In genomic region chr5:34469971-34470370, GRCh38 we compare ENCODE assay signal across 21 cellular contexts.
DNase-seq lines count a peak whose midpoint lies in the region; ATAC-seq and TF ChIP-seq lines count a peak whose summit lies in the region.
"Had no signal": no experiment of that assay in that cellular context is flagged by ENCODE, and none has a peak within 500 bp of the region (broad histone marks: within the 10 kb centered on the region; RNA-seq: fewer than 3 reads in every experiment).

No MANE protein-coding gene starts in this region.

- no peak overlapping the region for H3K23ac ChIP-seq in trophoblast cell (ENCODE audit: low read length)

- no peak overlapping the region for H2AFZ ChIP-seq in trophoblast cell (ENCODE audit: insufficient read depth, low read length, poor library complexity)

- H3K18ac ChIP-seq in trophoblast cell (ENCODE audit: low read length) = no peak overlapping the region

- no peak overlapping the region for H4K8ac ChIP-seq in trophoblast cell (ENCODE audit: low read depth, low read length)

- H3K36me3 Mint-ChIP-seq in Calu3 (ENCODE audit: insufficient read depth, unreplicated experiment) = peaks cover 5% of the 10 kb centered on the region
- H3K36me3 Mint-ChIP-seq: CD14-positive monocyte; CD4-positive, alpha-beta memory T cell; CD4-positive, CD25-positive, alpha-beta regulatory T cell; CD8-positive, alpha-beta memory T cell had no signal

- H3K36me3 ChIP-seq in cardiac muscle cell (no peaks in the 10 kb centered on the region), trophoblast cell (ENCODE audit: control insufficient read depth in 1 of 2, insufficient read depth in 2 of 2, low read length in 2 of 2) (no peaks in the 10 kb centered on the region)
- H3K36me3 ChIP-seq: BE2C, BLaER1 had no signal

- H3K4me1 Mint-ChIP-seq in Calu3 (ENCODE audit: low read depth, unreplicated experiment) = peaks cover 41% of the 10 kb centered on the region
- H3K4me1 Mint-ChIP-seq: CD4-positive, CD25-positive, alpha-beta regulatory T cell had no signal

- no peak overlapping the region for H4K12ac ChIP-seq in trophoblast cell (ENCODE audit: low read depth, low read length)

- WGBS in trophoblast cell (ENCODE audit: extremely low coverage, insufficient coverage, insufficient read length) = no CpG with 5 or more reads among the region's 3 CpGs

- CTCF ChIA-PET in Calu3 (lab: Charles Lee) = no interaction called here

- DNase-seq in cardiac muscle cell (ENCODE audit: low read depth in 1 of 2, low spot score in 1 of 2) (no peak), left cardiac atrium (no peak), Calu3 (no peak), HT-29 (ENCODE audit: low spot score) (peak; percentile 63), trophoblast cell (peak in 1 of 2 donors; percentile 65), pons (ENCODE audit: low spot score) (no peak)
- no peak for DNase-seq in activated CD4-positive, alpha-beta T cell treated with anti-CD3 and anti-CD28 coated beads, Interleukin-2, amount 50 U/mL, for 1 hour
- no peak for DNase-seq in stimulated activated CD4-positive, alpha-beta T cell treated with anti-CD3 and anti-CD28 coated beads, Interleukin-12 subunit alpha, Interleukin-12 subunit beta, amount 100 ng/mL, for 4 hours
- DNase-seq: 8988T; ACHN; BE2C; C1 segment of cervical spinal cord; CD4-positive, alpha-beta memory T cell; CD4-positive, CD25-positive, alpha-beta regulatory T cell; CD8-positive, alpha-beta memory T cell; COR-L47; DMS79 treated with DMSO at 0.1 percent for 48 hours; GDM1 had no signal

- H3K9me3 ChIP-seq in cardiac muscle cell (ENCODE audit: low read depth) (no peaks in the 10 kb centered on the region), trophoblast cell (ENCODE audit: insufficient read depth, low read depth, low read length) (peaks cover 2% of the 10 kb centered on the region)
- H3K9me3 ChIP-seq: BE2C, BLaER1 had no signal

- H2BK120ac ChIP-seq in trophoblast cell (ENCODE audit: insufficient read depth, low read length, poor library complexity) = peak overlapping the region; percentile 41

- peak overlapping the region; percentile 80 for H4K91ac ChIP-seq in trophoblast cell (ENCODE audit: low read depth, low read length)

- peaks cover 2% of the 10 kb centered on the region for H3K79me1 ChIP-seq in trophoblast cell (ENCODE audit: low read length)

- no peak overlapping the region for H2AK5ac ChIP-seq in trophoblast cell (ENCODE audit: low read length)

- no peak overlapping the region for H2BK5ac ChIP-seq in trophoblast cell (ENCODE audit: low read depth, low read length, poor library complexity)

- H3K79me2 ChIP-seq in trophoblast cell (ENCODE audit: control insufficient read depth, insufficient read depth, low read length, poor library complexity) = no peaks in the 10 kb centered on the region

- H3K4me2 ChIP-seq in trophoblast cell (ENCODE audit: low read length) = no peak overlapping the region
- H3K4me2 ChIP-seq: BLaER1 had no signal

- H3K9me3 Mint-ChIP-seq in Calu3 (ENCODE audit: low read depth, unreplicated experiment) = peaks cover 3% of the 10 kb centered on the region
- H3K9me3 Mint-ChIP-seq: CD4-positive, alpha-beta memory T cell; CD8-positive, alpha-beta memory T cell had no signal

- H2BK12ac ChIP-seq in trophoblast cell (ENCODE audit: low read length) = no peak overlapping the region

- H3K27ac ChIP-seq in cardiac muscle cell (peak overlapping the region; percentile 89), trophoblast cell (ENCODE audit: low read depth, low read length) (no peak overlapping the region)
- H3K27ac ChIP-seq: BLaER1 had no signal

- no peak overlapping the region for H3K14ac ChIP-seq in trophoblast cell (ENCODE audit: low read length)

- no peak overlapping the region for H3K9ac ChIP-seq in trophoblast cell (ENCODE audit: low read length)
- H3K9ac ChIP-seq: BLaER1 had no signal

- no peak for TF ChIP-seq CTCF in cardiac muscle cell (IDR thresholded peaks at IDR 0.05; ENCODE audit: low read depth, low read length)
- no peak for TF ChIP-seq CTCF in Calu3 (IDR thresholded peaks at IDR 0.05; ENCODE audit: unreplicated experiment)

- H3K4me1 ChIP-seq in cardiac muscle cell (ENCODE audit: low read depth) (peaks cover 12% of the 10 kb centered on the region), trophoblast cell (ENCODE audit: control insufficient read depth in 1 of 2, insufficient read depth in 2 of 2, low read length in 2 of 2) (peaks cover 0 to 6% of the 10 kb centered on the region in 2 experiments)
- H3K4me1 ChIP-seq: BE2C, BLaER1 had no signal

- H3K4ac ChIP-seq in trophoblast cell (ENCODE audit: low read depth, low read length) = no peak overlapping the region

- intact Hi-C loops in left cardiac atrium (cut with DNase I) = loop anchor here (5.0 to 10.0 kb wide), 3 partner anchors 463 to 1455 kb away; partner anchors contain the start of gene AMACR (in 1 of the 2)
- intact Hi-C loops in Calu3 (cut with micrococcal nuclease; ENCODE audit: unreplicated experiment) = loop anchor here (10.0 kb wide), 1 partner anchor 1025 kb away; the partner anchor contains the start of gene TARS1

- H3K27me3 Mint-ChIP-seq in Calu3 (ENCODE audit: unreplicated experiment) = no peaks in the 10 kb centered on the region

- H3K4me3 ChIP-seq in cardiac muscle cell (no peak overlapping the region), trophoblast cell (ENCODE audit: low read depth, low read length) (no peak overlapping the region)
- H3K4me3 ChIP-seq: BLaER1, GM12878 had no signal

- H3K27ac Mint-ChIP-seq in Calu3 (ENCODE audit: unreplicated experiment) = peak overlapping the region; percentile 5
- H3K27ac Mint-ChIP-seq: CD14-positive monocyte; CD4-positive, alpha-beta memory T cell; CD4-positive, CD25-positive, alpha-beta regulatory T cell; CD8-positive, alpha-beta memory T cell had no signal

- no peak overlapping the region for H3K4me3 Mint-ChIP-seq in Calu3 (ENCODE audit: low read depth, unreplicated experiment)
- H3K4me3 Mint-ChIP-seq: CD14-positive monocyte; CD4-positive, alpha-beta memory T cell; CD4-positive, CD25-positive, alpha-beta regulatory T cell; CD8-positive, alpha-beta memory T cell had no signal

- BruUV-seq in Calu3 (replicated peaks; lab: Mats Ljungman, UMichigan) = no TSS peak

- H3K27me3 ChIP-seq in cardiac muscle cell = no peaks in the 10 kb centered on the region
- H3K27me3 ChIP-seq in trophoblast cell (ENCODE audit: insufficient read depth, low read length) = no peaks in the 10 kb centered on the region
- H3K27me3 ChIP-seq: BLaER1 had no signal

- ATAC-seq in left cardiac atrium = no peak
- ATAC-seq: GM12878 had no signal
